23 cellular contexts compared by ENCODE assay signal in the genomic region with DNA sequence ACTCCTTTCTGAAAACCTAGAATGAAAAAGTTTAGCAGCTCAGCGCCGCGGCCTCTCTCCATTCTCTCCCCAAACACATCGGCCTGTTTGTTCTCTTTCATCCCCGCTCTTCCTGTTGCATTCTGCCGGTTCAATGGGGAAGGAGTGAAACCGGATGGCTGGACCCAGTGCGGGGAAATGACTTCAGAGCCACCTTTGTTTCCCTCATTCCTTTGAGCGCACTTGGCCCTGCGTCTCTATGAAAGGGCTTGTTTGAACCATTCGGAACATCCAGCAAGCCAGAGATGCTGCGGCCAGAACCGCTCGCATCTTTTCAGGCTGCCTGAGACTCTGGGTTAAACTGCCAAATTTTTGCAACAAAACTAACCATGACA. TPM values are rescaled to one million over a fixed set of nuclear protein-coding genes. Genes with fewer than 3 reads are reported as not detected.
DNase-seq lines count a peak whose midpoint lies in the region; ATAC-seq and TF ChIP-seq lines count a peak whose summit lies in the region.
"Had no signal": no experiment of that assay in that cellular context is flagged by ENCODE, and none has a peak within 500 bp of the region (broad histone marks: within the 10 kb centered on the region; RNA-seq: fewer than 3 reads in every experiment).

No MANE protein-coding gene starts in this region.

- H3K18ac ChIP-seq in H9 (ENCODE audit: insufficient read length, low read depth, low read length): no peak overlapping the region

- H3K9me3 ChIP-seq in H9 (ENCODE audit: control insufficient read depth, low read depth, low read length): no peaks in the 10 kb centered on the region

- no CpG with 5 or more reads among the region's 14 CpGs for WGBS in H9 (ENCODE audit: extremely low coverage, insufficient read length, low lambda C conversion rate)

- no peak overlapping the region for H4K8ac ChIP-seq in H9 (replicated peaks; ENCODE audit: insufficient read length, low read depth, low read length)

- H4K91ac ChIP-seq in H9 (ENCODE audit: insufficient read length, low read depth, low read length): no peak overlapping the region

- H2BK20ac ChIP-seq in H9 (ENCODE audit: low read depth, low read length, poor library complexity, severe bottlenecking): no peak overlapping the region

- peaks cover 0 to 4% (median 0%) of the 10 kb centered on the region in 3 experiments; a peak in 1 of 7 replicates for H3K36me3 Mint-ChIP-seq in H9 (ENCODE audit: insufficient read depth in 1 of 3, low read depth in 3 of 3)
- H3K36me3 Mint-ChIP-seq: activated naive CD8-positive, alpha-beta T cell treated with anti-CD3 and anti-CD28 coated beads, Interleukin-2, amount 10 ng/mL, durations not matched to agents 7 days and 5 days; type B pancreatic cell had no signal

- H3K27ac Mint-ChIP-seq in H9: no peak overlapping the region
- H3K27ac Mint-ChIP-seq: activated naive CD8-positive, alpha-beta T cell treated with anti-CD3 and anti-CD28 coated beads, Interleukin-2, amount 10 ng/mL, durations not matched to agents 7 days and 5 days; activated T-helper 17 cell treated with anti-CD3 and anti-CD28 coated beads, Interleukin-2, amount 50 U/mL, for 72 hours; progenitor cell of endocrine pancreas; type B pancreatic cell had no signal

- H3K79me1 ChIP-seq in H9 (ENCODE audit: insufficient read depth, low read depth, low read length, poor library complexity, severe bottlenecking): no peaks in the 10 kb centered on the region

- no peak overlapping the region for H2BK5ac ChIP-seq in H9 (ENCODE audit: insufficient read length, low read length)

- no peaks in the 10 kb centered on the region; the same call in 1 of the 2 replicates for H3K4me1 ChIP-seq in H9 (ENCODE audit: insufficient read depth, low read length)

- H3K23ac ChIP-seq in H9 (ENCODE audit: insufficient read length, low read depth, low read length): no peak overlapping the region

- ATAC-seq in sciatic nerve (peak; percentile 45), GM19467 (IDR thresholded peaks at IDR 0.05; ENCODE audit: unreplicated experiment) (no peak)
- ATAC-seq: activated T-helper 17 cell treated with anti-CD3 and anti-CD28 coated beads, Interleukin-2, amount 50 U/mL, for 72 hours; naive thymus-derived CD4-positive, alpha-beta T cell had no signal

- H2AK5ac ChIP-seq in H9 (ENCODE audit: insufficient read length, low read length): no peak overlapping the region

- TF ChIP-seq CTCF in H9 (conservative IDR thresholded peaks at IDR 0.05): no peak
- no peak for TF ChIP-seq CTCF in dorsolateral prefrontal cortex (IDR thresholded peaks at IDR 0.05 in 54 of 56, conservative IDR thresholded peaks at IDR 0.05 in 2 of 56; ENCODE audit: low read depth in 1 of 56, partially characterized antibody in 56 of 56)

- H3K27me3 Mint-ChIP-seq in H9 (ENCODE audit: low read depth): peaks cover 94% of the 10 kb centered on the region

- H3K9me3 Mint-ChIP-seq in H9: peaks cover 7 to 11% of the 10 kb centered on the region in 2 experiments
- H3K9me3 Mint-ChIP-seq: activated naive CD8-positive, alpha-beta T cell treated with anti-CD3 and anti-CD28 coated beads, Interleukin-2, amount 10 ng/mL, durations not matched to agents 7 days and 5 days; activated T-helper 17 cell treated with anti-CD3 and anti-CD28 coated beads, Interleukin-2, amount 50 U/mL, for 72 hours had no signal

- H3K27ac ChIP-seq in H9 (ENCODE audit: insufficient read length, low read depth, low read length) (no peak overlapping the region), dorsolateral prefrontal cortex (peak overlapping the region in 58 of 59 donors; percentile 7 to 87 (median 70))
- H3K27ac ChIP-seq: coronary artery had no signal

- H4K20me1 ChIP-seq in H9 (ENCODE audit: control insufficient read depth, insufficient read depth, insufficient read length): no peaks in the 10 kb centered on the region

- peak overlapping the region; percentile 42 for H3K4me2 ChIP-seq in H9 (ENCODE audit: insufficient read depth, insufficient read length, low read length)

- no peak overlapping the region for H3K14ac ChIP-seq in H9 (ENCODE audit: insufficient read depth, low read length)

- no peaks in the 10 kb centered on the region for H3K79me2 ChIP-seq in H9 (ENCODE audit: insufficient read depth, low read length)

- H3K4me3 ChIP-seq in dorsolateral prefrontal cortex: peak overlapping the region in 22 of 59 donors; percentile 0 to 39 (median 11)
- H3K4me3 ChIP-seq: coronary artery had no signal

- H3K27me3 ChIP-seq in H9 (ENCODE audit: insufficient read depth, low read length): peaks cover 38% of the 10 kb centered on the region
- peaks cover 0 to 54% (median 20%) of the 10 kb centered on the region in 45 donors for H3K27me3 ChIP-seq in dorsolateral prefrontal cortex

- no peak overlapping the region for H3K4ac ChIP-seq in H9 (ENCODE audit: low read depth, low read length)

- DNase-seq in H9: peak; percentile 51
- DNase-seq in dorsolateral prefrontal cortex: peak in 6 of 10 donors; percentile 52 to 72 (median 64)
- peak; percentile 15 for DNase-seq in left kidney (ENCODE audit: low read depth, low spot score)
- DNase-seq in sciatic nerve (ENCODE audit: low spot score): no peak
- DNase-seq in activated naive CD4-positive, alpha-beta T cell (lab: John Stamatoyannopoulos, UW): no peak
- DNase-seq in NAMALWA (ENCODE audit: low spot score): no peak
- DNase-seq in 8988T: no peak
- DNase-seq: activated CD4-positive, CD25-positive, alpha-beta regulatory T cell treated with anti-CD3 and anti-CD28 coated beads, Interleukin-2, amount 50 U/mL, for 72 hours; activated naive CD8-positive, alpha-beta T cell treated with anti-CD3 and anti-CD28 coated beads, Interleukin-2, amount 10 ng/mL, durations not matched to agents 7 days and 5 days; DMS79 treated with DMSO at 0.1 percent for 48 hours; HCEC 1CT; kidney glomerular epithelial cell; mesenchymal stem cell; naive thymus-derived CD4-positive, alpha-beta T cell; NCI-H1417; small intestine; stimulated activated naive CD4-positive, alpha-beta T cell treated with Interleukin-2 at 50 U/mL for 16 hours; SW 1271 had no signal

- no peak overlapping the region for H3T11ph ChIP-seq in H9 (ENCODE audit: low read length)

- no peak overlapping the region for H2BK15ac ChIP-seq in H9 (ENCODE audit: low read depth, low read length)

- peaks cover 11 to 17% of the 10 kb centered on the region in 2 experiments for H3K4me1 Mint-ChIP-seq in H9
- H3K4me1 Mint-ChIP-seq: activated T-helper 17 cell treated with anti-CD3 and anti-CD28 coated beads, Interleukin-2, amount 50 U/mL, for 72 hours had no signal

- H4K5ac ChIP-seq in H9 (ENCODE audit: insufficient read length, low read depth, low read length): no peak overlapping the region

- intact Hi-C loops in dorsolateral prefrontal cortex (cut with DNase I): no loop called here
- intact Hi-C loops in sciatic nerve (cut with DNase I): no loop called here

- no peak overlapping the region for H3K9ac ChIP-seq in H9 (ENCODE audit: extremely low read depth, insufficient read length, low read length)

- H2AFZ ChIP-seq in H9 (ENCODE audit: low read length): no peak overlapping the region

- no peaks in the 10 kb centered on the region for H3K23me2 ChIP-seq in H9 (ENCODE audit: insufficient read length, low read depth, low read length, poor library complexity, severe bottlenecking)

- peak overlapping the region in 1 of 2 experiments; percentile 10; a peak in 1 of 5 replicates for H3K4me3 Mint-ChIP-seq in H9
- H3K4me3 Mint-ChIP-seq: activated naive CD8-positive, alpha-beta T cell treated with anti-CD3 and anti-CD28 coated beads, Interleukin-2, amount 10 ng/mL, durations not matched to agents 7 days and 5 days; activated T-helper 17 cell treated with anti-CD3 and anti-CD28 coated beads, Interleukin-2, amount 50 U/mL, for 72 hours; naive thymus-derived CD4-positive, alpha-beta T cell; type B pancreatic cell had no signal

- no peak overlapping the region for H3K56ac ChIP-seq in H9 (ENCODE audit: insufficient read length, low read depth, low read length)

- no peak overlapping the region for H2BK12ac ChIP-seq in H9 (ENCODE audit: insufficient read length, low read depth, low read length)

- H2BK120ac ChIP-seq in H9 (ENCODE audit: low read depth, low read length, poor library complexity, severe bottlenecking): no peak overlapping the region

RNA-seq across cellular contexts. Expression of a gene that starts 5.3 kb away (rescaled TPM):
- total RNA-seq in H9 (2021) (0.31 and 0.33 TPM in 2 replicates), dorsolateral prefrontal cortex (100 to 1,000 TPM in 77 of 120 experiments, 10 to 100 TPM in 43; 30.7 to 365 (median 119) TPM), sciatic nerve (0.53 TPM)
- total RNA-seq: activated naive CD8-positive, alpha-beta T cell treated with anti-CD3 and anti-CD28 coated beads, Interleukin-2, amount 10 ng/mL, durations not matched to agents 7 days and 5 days; activated T-helper 17 cell treated with anti-CD3 and anti-CD28 coated beads, Interleukin-2, amount 50 U/mL, for 72 hours had no signal

RNA-seq across cellular contexts. Expression of a gene that starts 38.9 kb away (rescaled TPM):
- total RNA-seq in H9 (2021) (1.4 and 2.0 TPM in 2 replicates), dorsolateral prefrontal cortex (100 to 1,000 TPM in 2 of 120 experiments, 10 to 100 TPM in 118; 13.9 to 165 (median 45.4) TPM), sciatic nerve (not detected)
- total RNA-seq: activated naive CD8-positive, alpha-beta T cell treated with anti-CD3 and anti-CD28 coated beads, Interleukin-2, amount 10 ng/mL, durations not matched to agents 7 days and 5 days; activated T-helper 17 cell treated with anti-CD3 and anti-CD28 coated beads, Interleukin-2, amount 50 U/mL, for 72 hours; naive thymus-derived CD4-positive, alpha-beta T cell had no signal

Comparison
In these comparisons a context has a peak if more than half of its experiments do, and no peak if none do; other contexts are left out.
1. DNase-seq: peak in H9 (single experiment), dorsolateral prefrontal cortex (6 of 10) and left kidney (single experiment); none in sciatic nerve (single experiment), activated naive CD4-positive, alpha-beta T cell (0 of 4), NAMALWA (single experiment) and 8988T (single experiment).
2. RNA of a gene that starts 5.3 kb away (total RNA-seq): 30.7 to 365 TPM in dorsolateral prefrontal cortex; 0.53 TPM in sciatic nerve (single experiment) and 0.31 to 0.33 TPM in H9; every median in the first group is over 10 times any median in the second.